Comparison of ENCODE assay signal across 22 cellular contexts in genomic region chr2:198973181-198973580, GRCh38.
"Had no signal": no experiment of that assay in that cellular context is flagged by ENCODE, and none has a peak within 500 bp of the region (broad histone marks: within the 10 kb centered on the region; RNA-seq: fewer than 3 reads in every experiment).

No MANE protein-coding gene starts in this region.

- H3K36me3 Mint-ChIP-seq: memory B cell had no signal

- H3K27me3 ChIP-seq: brain microvascular endothelial cell, colonic mucosa, gastrocnemius medialis, heart right ventricle, thyroid gland had no signal

- ATAC-seq: activated CD8-positive, alpha-beta T cell treated with anti-CD3 and anti-CD28 coated beads, Interleukin-2, amount 10 ng/mL, durations not matched to agents 7 days and 5 days; activated naive CD8-positive, alpha-beta T cell treated with anti-CD3 and anti-CD28 coated beads, Interleukin-2, amount 50 U/mL, for 24 hours; gastrocnemius medialis; heart right ventricle; left ventricle myocardium superior; right cardiac atrium had no signal

- H3K4me1 Mint-ChIP-seq: activated CD4-positive, alpha-beta T cell treated with anti-CD3 and anti-CD28 coated beads, Interleukin-2, amount 10 ng/mL, durations not matched to agents 24 days and 14 days; activated naive CD8-positive, alpha-beta T cell treated with anti-CD3 and anti-CD28 coated beads, Interleukin-2, amount 50 U/mL, for 24 hours; central memory CD8-positive, alpha-beta T cell; immature natural killer cell; memory B cell had no signal

- H3K36me3 ChIP-seq: brain microvascular endothelial cell, colonic mucosa, gastrocnemius medialis, heart right ventricle, prostate gland, thyroid gland had no signal

- H3K9me3 Mint-ChIP-seq: activated CD4-positive, alpha-beta T cell treated with anti-CD3 and anti-CD28 coated beads, Interleukin-2, amount 10 ng/mL, durations not matched to agents 24 days and 14 days had no signal

- H3K27ac Mint-ChIP-seq: activated CD4-positive, alpha-beta T cell treated with anti-CD3 and anti-CD28 coated beads, Interleukin-2, amount 10 ng/mL, durations not matched to agents 24 days and 14 days; activated CD8-positive, alpha-beta T cell treated with anti-CD3 and anti-CD28 coated beads, Interleukin-2, amount 10 ng/mL, durations not matched to agents 7 days and 5 days; activated naive CD4-positive, alpha-beta T cell treated with anti-CD3 and anti-CD28 coated beads for 36 hours; activated naive CD8-positive, alpha-beta T cell treated with anti-CD3 and anti-CD28 coated beads, Interleukin-2, amount 50 U/mL, for 24 hours; activated T-cell treated with anti-CD3 and anti-CD28 coated beads, Interleukin-2, amount 50 U/mL, for 24 hours; activated T-helper 2 cell treated with anti-CD3 and anti-CD28 coated beads, Interferon-gamma antibody, Interleukin-2, Interleukin-4, amounts not matched to agents 10 μg/mL and 5 μg/mL and 100 μg/mL, durations not matched to agents 14 hours and 24 hours and 36 hours; endodermal cell; immature natural killer cell; memory B cell had no signal

- H3K4me3 Mint-ChIP-seq: activated CD4-positive, alpha-beta T cell treated with anti-CD3 and anti-CD28 coated beads, Interleukin-2, amount 10 ng/mL, durations not matched to agents 24 days and 14 days; activated CD8-positive, alpha-beta T cell treated with anti-CD3 and anti-CD28 coated beads, Interleukin-2, amount 10 ng/mL, durations not matched to agents 7 days and 5 days; activated naive CD4-positive, alpha-beta T cell treated with anti-CD3 and anti-CD28 coated beads for 36 hours; activated naive CD8-positive, alpha-beta T cell treated with anti-CD3 and anti-CD28 coated beads, Interleukin-2, amount 50 U/mL, for 24 hours; activated T-cell treated with anti-CD3 and anti-CD28 coated beads, Interleukin-2, amount 50 U/mL, for 24 hours; central memory CD8-positive, alpha-beta T cell; endodermal cell; immature natural killer cell; memory B cell had no signal

- H3K9me3 ChIP-seq: colonic mucosa, gastrocnemius medialis, prostate gland, thyroid gland had no signal

- DNase-seq: activated CD4-positive, alpha-beta T cell treated with anti-CD3 and anti-CD28 coated beads, Interleukin-2, amount 10 ng/mL, durations not matched to agents 24 days and 14 days; activated CD8-positive, alpha-beta T cell treated with anti-CD3 and anti-CD28 coated beads, Interleukin-2, amount 10 ng/mL, durations not matched to agents 7 days and 5 days; activated naive CD4-positive, alpha-beta T cell treated with anti-CD3 and anti-CD28 coated beads for 36 hours; activated naive CD8-positive, alpha-beta T cell treated with anti-CD3 and anti-CD28 coated beads, Interleukin-2, amount 50 U/mL, for 24 hours; activated T-cell treated with anti-CD3 and anti-CD28 coated beads, Interleukin-2, amount 50 U/mL, for 24 hours; aorta; brain microvascular endothelial cell; colonic mucosa; endodermal cell; gastrocnemius medialis; heart right ventricle; immature natural killer cell; left ventricle myocardium superior; stimulated activated CD4-positive, alpha-beta T cell treated with anti-CD3 and anti-CD28 coated beads, Interleukin-2, amount 100 ng/mL, for 24 hours; stimulated activated naive CD4-positive, alpha-beta T cell treated with Interleukin-2 at 50 U/mL for 16 hours; T1000; thyroid gland had no signal

- H3K27ac ChIP-seq: brain microvascular endothelial cell, colonic mucosa, gastrocnemius medialis, heart right ventricle, prostate gland, thyroid gland had no signal

- H3K27me3 Mint-ChIP-seq: activated CD4-positive, alpha-beta T cell treated with anti-CD3 and anti-CD28 coated beads, Interleukin-2, amount 10 ng/mL, durations not matched to agents 24 days and 14 days; activated naive CD8-positive, alpha-beta T cell treated with anti-CD3 and anti-CD28 coated beads, Interleukin-2, amount 50 U/mL, for 24 hours; activated T-cell treated with anti-CD3 and anti-CD28 coated beads, Interleukin-2, amount 50 U/mL, for 24 hours; central memory CD8-positive, alpha-beta T cell; memory B cell had no signal

- H3K4me1 ChIP-seq: colonic mucosa, gastrocnemius medialis, heart right ventricle, prostate gland, thyroid gland had no signal

- H3K4me3 ChIP-seq: colonic mucosa, gastrocnemius medialis, heart right ventricle, prostate gland, thyroid gland had no signal
